ENCODE assay signal across 26 cellular contexts in genomic region chr3:11709782-11710181, GRCh38.
DNase-seq lines count a peak whose midpoint lies in the region; ATAC-seq, FAIRE-seq and TF ChIP-seq lines count a peak whose summit lies in the region.
"Had no signal": no experiment of that assay in that cellular context is flagged by ENCODE, and none has a peak within 500 bp of the region (broad histone marks: within the 10 kb centered on the region; RNA-seq: fewer than 3 reads in every experiment).

No MANE protein-coding gene starts in this region.

- CTCF ChIA-PET in HEK293 (lab: Yijun Ruan, JAX) = no interaction called here

- no peaks in the 10 kb centered on the region for H3K4me1 ChIP-seq in HEK293 (ENCODE audit: control insufficient read depth, insufficient read depth, low read length)
- no peaks in the 10 kb centered on the region for H3K4me1 ChIP-seq in GM23338 (ENCODE audit: insufficient read depth)
- H3K4me1 ChIP-seq: A549; BLaER1 treated with 17β-estradiol and CSF1 and Interleukin-3, amounts not matched to agents 10 nM and 100 nM had no signal

- DNase-seq in bronchial epithelial cell (ENCODE audit: low read depth) (no peak), osteocyte (ENCODE audit: extremely low spot score, unreplicated experiment) (peak; percentile 34), progenitor cell of endocrine pancreas (ENCODE audit: low spot score, unreplicated experiment) (no peak), superior temporal gyrus (ENCODE audit: extremely low spot score) (no peak), GM23338 (ENCODE audit: low spot score) (no peak), NCI-H1694 treated with DMSO at 0.1 percent for 48 hours (lab: John Stamatoyannopoulos, UW) (no peak)
- DNase-seq: AML-193; CD4-positive, alpha-beta T cell; CD8-positive, alpha-beta memory T cell; COR-L47; DMS 273 treated with DMSO at 0.1 percent for 48 hours; DMS153; DMS53; DMS79; DND-41; EL; GDM1 had no signal

- no peaks in the 10 kb centered on the region for H3F3A ChIP-seq in GM23338 (replicated peaks; ENCODE audit: low read depth)

- H3K4me1 Mint-ChIP-seq in osteocyte (ENCODE audit: unreplicated experiment) (peaks cover 7% of the 10 kb centered on the region), progenitor cell of endocrine pancreas (ENCODE audit: low read depth) (no peaks in the 10 kb centered on the region), GM23338 (peaks cover 3% of the 10 kb centered on the region; the same call in 2 of the 3 replicates)

- POLR2A ChIA-PET in HEK293 (lab: Yijun Ruan, JAX) = no interaction called here

- peaks cover 52% of the 10 kb centered on the region for H3K79me2 ChIP-seq in GM23338 (replicated peaks; ENCODE audit: insufficient read depth)

- H2AFZ ChIP-seq in GM23338 = no peak overlapping the region

- no peaks in the 10 kb centered on the region for H3K27me3 ChIP-seq in bronchial epithelial cell (ENCODE audit: control insufficient read depth, insufficient read depth, low read length)
- H3K27me3 ChIP-seq in GM23338 (ENCODE audit: insufficient read depth) = no peaks in the 10 kb centered on the region
- H3K27me3 ChIP-seq: BLaER1 treated with 17β-estradiol and CSF1 and Interleukin-3, amounts not matched to agents 10 nM and 100 nM had no signal

- peaks cover 2% of the 10 kb centered on the region; the same call in 1 of the 2 replicates for H4K20me1 ChIP-seq in GM23338 (replicated peaks; ENCODE audit: insufficient read depth)
- H4K20me1 ChIP-seq: BLaER1 treated with 17β-estradiol and CSF1 and Interleukin-3, amounts not matched to agents 10 nM and 100 nM had no signal

- FAIRE-seq in bronchial epithelial cell (lab: Jason Lieb, UNC) = peak; percentile 18
- FAIRE-seq: A549, GM12878, GM12892, GM18507 had no signal

- H3K9me3 Mint-ChIP-seq in osteocyte (ENCODE audit: unreplicated experiment) = peaks cover 5% of the 10 kb centered on the region
- H3K9me3 Mint-ChIP-seq in progenitor cell of endocrine pancreas (ENCODE audit: low read depth) = peaks cover 14% of the 10 kb centered on the region
- peaks cover 12% of the 10 kb centered on the region for H3K9me3 Mint-ChIP-seq in GM23338

- no peak for TF ChIP-seq CTCF in HEK293 (tag by site-specific recombination; IDR thresholded peaks at IDR 0.05)
- TF ChIP-seq CTCF in bronchial epithelial cell (IDR thresholded peaks at IDR 0.05; ENCODE audit: insufficient read depth, low read length, severe bottlenecking) = no peak
- TF ChIP-seq CTCF in osteocyte (IDR thresholded peaks at IDR 0.05) = no peak
- no peak for TF ChIP-seq CTCF in progenitor cell of endocrine pancreas (IDR thresholded peaks at IDR 0.05; ENCODE audit: unreplicated experiment)
- TF ChIP-seq CTCF in GM23338 (conservative IDR thresholded peaks at IDR 0.05; ENCODE audit: low read depth in 2 of 2) = no peak

- H3K27me3 Mint-ChIP-seq in osteocyte (ENCODE audit: unreplicated experiment) = no peaks in the 10 kb centered on the region
- H3K27me3 Mint-ChIP-seq in progenitor cell of endocrine pancreas = no peaks in the 10 kb centered on the region
- no peaks in the 10 kb centered on the region for H3K27me3 Mint-ChIP-seq in GM23338 (ENCODE audit: insufficient read depth, low read depth, poor library complexity)
- H3K27me3 Mint-ChIP-seq: B cell; CD4-positive, alpha-beta T cell; CD8-positive, alpha-beta memory T cell had no signal

- H3K36me3 ChIP-seq in HEK293 (ENCODE audit: control insufficient read depth in 2 of 2, insufficient read depth in 1 of 2, low read length in 2 of 2) (no peaks in the 10 kb centered on the region; a peak in 1 of 3 replicates), bronchial epithelial cell (ENCODE audit: control insufficient read depth, insufficient read depth, low read length) (peaks cover 1% of the 10 kb centered on the region), GM23338 (ENCODE audit: insufficient read depth) (no peaks in the 10 kb centered on the region)
- H3K36me3 ChIP-seq: BLaER1 treated with 17β-estradiol and CSF1 and Interleukin-3, amounts not matched to agents 10 nM and 100 nM had no signal

- H3K36me3 Mint-ChIP-seq in osteocyte (ENCODE audit: unreplicated experiment) = peaks cover 11% of the 10 kb centered on the region
- H3K36me3 Mint-ChIP-seq in progenitor cell of endocrine pancreas (ENCODE audit: insufficient read depth) = peaks cover 18% of the 10 kb centered on the region
- peaks cover 19% of the 10 kb centered on the region for H3K36me3 Mint-ChIP-seq in GM23338 (ENCODE audit: low read depth)

- no peak overlapping the region for H3K27ac Mint-ChIP-seq in osteocyte (ENCODE audit: unreplicated experiment)
- peak overlapping the region; percentile 49 for H3K27ac Mint-ChIP-seq in progenitor cell of endocrine pancreas
- H3K27ac Mint-ChIP-seq in GM23338 = no peak overlapping the region
- H3K27ac Mint-ChIP-seq: B cell; CD4-positive, alpha-beta T cell; CD8-positive, alpha-beta memory T cell had no signal

- no peak overlapping the region for H3K4me2 ChIP-seq in GM23338
- H3K4me2 ChIP-seq: A549; BLaER1 treated with 17β-estradiol and CSF1 and Interleukin-3, amounts not matched to agents 10 nM and 100 nM had no signal

- ATAC-seq in GM23338 = no peak
- ATAC-seq: A549, GM12878 had no signal

- H3K27ac ChIP-seq in HEK293 (ENCODE audit: extremely low read depth, low read depth, low read length) = no peak overlapping the region
- H3K27ac ChIP-seq in GM23338 (ENCODE audit: low read depth) = no peak overlapping the region
- H3K27ac ChIP-seq: 22Rv1; A549; BLaER1 treated with 17β-estradiol and CSF1 and Interleukin-3, amounts not matched to agents 10 nM and 100 nM; C4-2B had no signal

- H3K4me3 ChIP-seq in HEK293 (ENCODE audit: low read depth, low read length) (no peak overlapping the region), bronchial epithelial cell (ENCODE audit: low read depth, low read length) (no peak overlapping the region), GM23338 (no peak overlapping the region)
- H3K4me3 ChIP-seq: A549; BLaER1 treated with 17β-estradiol and CSF1 and Interleukin-3, amounts not matched to agents 10 nM and 100 nM; GM12878 had no signal

- no peaks in the 10 kb centered on the region for H3K9me2 ChIP-seq in GM23338 (ENCODE audit: insufficient read depth)

- H3K4me3 Mint-ChIP-seq in osteocyte (ENCODE audit: unreplicated experiment) (no peak overlapping the region), progenitor cell of endocrine pancreas (ENCODE audit: low read depth) (no peak overlapping the region), GM23338 (no peak overlapping the region)
- H3K4me3 Mint-ChIP-seq: B cell; CD4-positive, alpha-beta T cell; CD8-positive, alpha-beta memory T cell had no signal

- H3K9me3 ChIP-seq in HEK293 (ENCODE audit: control insufficient read depth, insufficient read depth, low read depth, low read length) = no peaks in the 10 kb centered on the region

TF ChIP-seq in HEK293, 187 proteins besides CTCF, POLR2A, EP300 and RAD21:
- TF ChIP-seq SETDB1 (IDR thresholded peaks at IDR 0.05; ENCODE audit: insufficient read length, low read length) (peak; percentile 54), TRIM28 (IDR thresholded peaks at IDR 0.05; ENCODE audit: borderline replicate concordance, low read length) (peak; percentile 22; the same call in 1 of the 2 replicates), ZNF596 (tag by site-specific recombination; IDR thresholded peaks at IDR 0.05) (no peak), ZNF776 (tag by site-specific recombination; IDR thresholded peaks at IDR 0.05; ENCODE audit: borderline replicate concordance) (0 out of 2 replicates have a peak, but pooled peaks have one; percentile 85)

TF ChIP-seq in GM23338, 12 proteins besides CTCF, POLR2A, EP300 and RAD21 (continues in another document):
- TF ChIP-seq POLR2AphosphoS5 (IDR thresholded peaks at IDR 0.05; ENCODE audit: low read depth) = no peak
- no peak for TF ChIP-seq EZH2 (IDR thresholded peaks at IDR 0.05; ENCODE audit: low read depth, unreplicated experiment)
- no peak for TF ChIP-seq STAT1 (IDR thresholded peaks at IDR 0.05; ENCODE audit: unreplicated experiment)
- TF ChIP-seq REST (IDR thresholded peaks at IDR 0.05; ENCODE audit: unreplicated experiment) = no peak
- no peak for TF ChIP-seq ZNF114 (CRISPR knock-in tag; IDR thresholded peaks at IDR 0.05)
- TF ChIP-seq ETS1 (IDR thresholded peaks at IDR 0.05) = no peak
- no peak for TF ChIP-seq EZH2phosphoT487 (IDR thresholded peaks at IDR 0.05; ENCODE audit: unreplicated experiment)
- TF ChIP-seq NANOG (IDR thresholded peaks at IDR 0.05; ENCODE audit: borderline replicate concordance) = no peak
